ENCODE assay signal across 23 cellular contexts in the genomic region with DNA sequence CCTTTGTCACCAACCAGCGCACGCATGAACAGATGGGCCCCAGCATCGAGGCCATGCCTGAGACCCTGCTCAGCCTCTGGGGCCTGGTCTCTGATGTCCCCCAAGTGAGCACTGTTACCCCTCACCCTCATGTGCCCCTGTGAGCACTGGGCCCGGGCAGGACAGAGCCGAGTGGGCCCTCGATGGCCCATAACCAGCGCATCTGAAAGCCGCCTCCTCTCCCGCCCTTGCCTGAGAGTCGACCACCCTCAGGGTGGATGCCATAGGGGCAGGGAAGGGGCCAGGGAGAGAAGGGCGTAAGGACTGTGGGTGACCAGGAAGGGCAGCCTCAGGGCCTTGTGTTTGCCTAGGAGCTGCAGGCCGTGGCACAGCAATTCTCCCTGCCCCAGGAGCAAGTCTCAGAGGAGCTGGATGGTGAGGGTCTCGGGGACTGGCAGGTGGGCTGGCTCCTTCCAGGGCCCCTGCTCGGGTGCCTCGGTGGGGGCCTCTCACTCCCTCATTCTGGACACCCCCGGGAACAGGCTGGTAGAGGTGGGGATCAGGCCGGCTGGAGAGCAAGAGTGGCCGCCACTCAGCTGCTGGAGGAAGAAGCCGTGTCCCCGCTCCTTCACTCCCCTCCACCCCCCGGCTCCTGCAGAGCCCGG. TPM values are rescaled to one million over a fixed set of nuclear protein-coding genes. Genes with fewer than 3 reads are reported as not detected.
A peak's percentile ranks its signal among the peaks of the same experiment; 100 is the strongest.
DNase-seq lines count a peak whose midpoint lies in the region; ATAC-seq and TF ChIP-seq lines count a peak whose summit lies in the region.
"Had no signal": no experiment of that assay in that cellular context is flagged by ENCODE, and none has a peak within 500 bp of the region (broad histone marks: within the 10 kb centered on the region; RNA-seq: fewer than 3 reads in every experiment).

No MANE protein-coding gene starts in this region.

- no peaks in the 10 kb centered on the region for H3K27me3 ChIP-seq in dorsolateral prefrontal cortex
- no peaks in the 10 kb centered on the region for H3K27me3 ChIP-seq in upper lobe of right lung

- no peak overlapping the region for H3K27ac Mint-ChIP-seq in nephron progenitor cell
- H3K27ac Mint-ChIP-seq: HFFc6 had no signal

- no peak overlapping the region for H3K4me3 Mint-ChIP-seq in nephron progenitor cell
- H3K4me3 Mint-ChIP-seq: HFFc6 had no signal

- no peaks in the 10 kb centered on the region for H3K9me3 ChIP-seq in upper lobe of right lung

- H3K4me1 Mint-ChIP-seq in nephron progenitor cell = no peaks in the 10 kb centered on the region

- no peaks in the 10 kb centered on the region for H3K27me3 Mint-ChIP-seq in nephron progenitor cell (ENCODE audit: low read depth, poor library complexity)

- no peak overlapping the region for H3K27ac ChIP-seq in dorsolateral prefrontal cortex
- H3K27ac ChIP-seq in upper lobe of right lung = no peak overlapping the region
- H3K27ac ChIP-seq: WERI-Rb-1 had no signal

- H3K36me3 Mint-ChIP-seq in nephron progenitor cell (ENCODE audit: low read depth) = no peaks in the 10 kb centered on the region

- intact Hi-C loops in Right ventricle myocardium superior (cut with DNase I) = no loop called here
- intact Hi-C loops in left ventricle myocardium superior (cut with micrococcal nuclease) = no loop called here
- intact Hi-C loops in dorsolateral prefrontal cortex (cut with DNase I) = no loop called here
- intact Hi-C loops in upper lobe of right lung (cut with DNase I) = no loop called here

- H3K36me3 ChIP-seq in upper lobe of right lung = no peaks in the 10 kb centered on the region
- H3K36me3 ChIP-seq: WERI-Rb-1 had no signal

- DNase-seq in Right ventricle myocardium superior (peak; percentile 18), left ventricle myocardium superior (no peak), dorsolateral prefrontal cortex (peak in 6 of 10 donors; percentile 3 to 34 (median 26)), nephron progenitor cell (peak; percentile 1), upper lobe of right lung (peak; percentile 48), GM13976 (ENCODE audit: low spot score) (no peak), DMS 273 treated with DMSO at 0.1 percent for 48 hours (lab: John Stamatoyannopoulos, UW) (no peak)
- DNase-seq: activated CD4-positive, alpha-beta T cell treated with anti-CD3 and anti-CD28 coated beads, Interleukin-2, amount 50 U/mL, for 4 hours; activated CD8-positive, alpha-beta memory T cell treated with anti-CD3 and anti-CD28 coated beads, Interleukin-2, amount 50 U/mL, for 48 hours; activated gamma-delta T cell treated with Interleukin-2 at 50 U/mL for 16 hours; amniotic stem cell; caudate nucleus; erythroblast; HFFc6; IMR-90; islet precursor cell; NCI-H1436 treated with DMSO at 0.1 percent for 48 hours; NCI-H774; stimulated activated CD4-positive, alpha-beta T cell treated with anti-CD3 and anti-CD28 coated beads, Interleukin-4, amount 100 ng/mL, for 4 hours; WERI-Rb-1 had no signal

- in situ Hi-C loops in GM13976 (cut with MboI; ENCODE audit: low sequenced_read_pairs, unreplicated experiment) = no loop called here

- no peak for ATAC-seq in Right ventricle myocardium superior (ENCODE audit: poor library complexity)
- no peak for ATAC-seq in left ventricle myocardium superior
- ATAC-seq in upper lobe of right lung = no peak
- no peak for ATAC-seq in GM19397 (IDR thresholded peaks at IDR 0.05; ENCODE audit: unreplicated experiment)

- H3K4me1 ChIP-seq in upper lobe of right lung = no peaks in the 10 kb centered on the region

- no peak overlapping the region for H3K4me3 ChIP-seq in dorsolateral prefrontal cortex
- H3K4me3 ChIP-seq in upper lobe of right lung = no peak overlapping the region

- no peaks in the 10 kb centered on the region for H3K9me3 Mint-ChIP-seq in nephron progenitor cell
- H3K9me3 Mint-ChIP-seq: HFFc6 had no signal

- TF ChIP-seq CTCF in dorsolateral prefrontal cortex (IDR thresholded peaks at IDR 0.05 in 54 of 56, conservative IDR thresholded peaks at IDR 0.05 in 2 of 56; ENCODE audit: low read depth in 1 of 56, partially characterized antibody in 56 of 56) = no peak
- TF ChIP-seq CTCF in nephron progenitor cell (IDR thresholded peaks at IDR 0.05) = no peak
- TF ChIP-seq CTCF in upper lobe of right lung (IDR thresholded peaks at IDR 0.05) = no peak
- TF ChIP-seq CTCF in GM13976 (IDR thresholded peaks at IDR 0.05; ENCODE audit: borderline replicate concordance, control extremely low read depth, extremely low read depth, insufficient read depth, missing control alignments) = no peak

RNA-seq across cellular contexts. Expression of gene PROM2, which starts 2.1 kb away (rescaled TPM):
- total RNA-seq in Right ventricle myocardium superior = 0.54 TPM
- 0.35 TPM for total RNA-seq in left ventricle myocardium superior
- 10 to 100 TPM in 36 of 120 experiments, 1 to 10 TPM in 84; 4.2 to 20.6 (median 8.8) TPM for total RNA-seq in dorsolateral prefrontal cortex
- 6.0 TPM for total RNA-seq in upper lobe of right lung
- total RNA-seq: IMR-90 had no signal

RNA-seq across cellular contexts. Expression of gene KCNIP3, which starts 20.8 kb away (rescaled TPM):
- 8.4 TPM for total RNA-seq in Right ventricle myocardium superior
- 5.3 TPM for total RNA-seq in left ventricle myocardium superior
- 100 to 1,000 TPM in 1 of 120 experiments, 10 to 100 TPM in 119; 28.2 to 102 (median 60.5) TPM for total RNA-seq in dorsolateral prefrontal cortex
- total RNA-seq in upper lobe of right lung = 3.0 TPM
- total RNA-seq: lung microvascular endothelial cell; T-helper 2 cell treated with Interferon-gamma antibody and Interleukin-4, amounts not matched to agents 100 ng/mL and 5 ng/mL, for 36 hours had no signal

Comparison
In these comparisons a context has a peak if more than half of its experiments do, and no peak if none do; other contexts are left out.
1. DNase-seq: peak in Right ventricle myocardium superior (single experiment), dorsolateral prefrontal cortex (6 of 10), nephron progenitor cell (single experiment) and upper lobe of right lung (single experiment); none in left ventricle myocardium superior (single experiment), GM13976 (single experiment) and DMS 273 treated with DMSO at 0.1 percent for 48 hours (single experiment).